In the genomic region with DNA sequence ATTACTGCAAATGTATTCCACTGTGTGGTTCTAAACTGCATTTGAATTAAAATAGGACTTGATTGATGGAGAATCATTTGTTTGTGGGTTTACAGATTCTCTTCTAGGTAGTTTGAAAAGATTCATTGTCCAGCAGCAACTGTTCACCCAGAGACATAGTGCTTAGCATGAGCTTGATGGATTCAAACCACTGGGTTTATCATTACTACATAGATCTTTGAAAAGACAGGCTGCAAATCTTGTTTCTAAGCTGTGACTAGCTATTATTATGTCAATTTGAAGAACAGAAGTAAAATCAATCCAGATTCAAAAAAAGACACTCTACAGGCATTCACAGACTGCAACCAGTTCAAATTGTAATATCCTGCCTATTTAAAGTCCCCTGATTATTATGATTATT, we compare ENCODE assay signal across 14 cellular contexts. TPM values are rescaled to one million over a fixed set of nuclear protein-coding genes. Genes with fewer than 3 reads are reported as not detected.
DNase-seq lines count a peak whose midpoint lies in the region; ATAC-seq and TF ChIP-seq lines count a peak whose summit lies in the region.
"Had no signal": no experiment of that assay in that cellular context is flagged by ENCODE, and none has a peak within 500 bp of the region (broad histone marks: within the 10 kb centered on the region; RNA-seq: fewer than 3 reads in every experiment).

No MANE protein-coding gene starts in this region.

- H3K4me3 Mint-ChIP-seq in CD8-positive, alpha-beta T cell = peak overlapping the region; percentile 29
- no peak overlapping the region for H3K4me3 Mint-ChIP-seq in central memory CD8-positive, alpha-beta T cell
- H3K4me3 Mint-ChIP-seq: dendritic cell treated with granulocyte-macrophage colony-stimulating factor and Interleukin-4, amounts not matched to agents 40 ng/mL and 50 ng/mL, for 4 days had no signal

- H3K4me1 ChIP-seq in CD8-positive, alpha-beta T cell (ENCODE audit: insufficient read depth, low read length) = peaks cover 84% of the 10 kb centered on the region
- H3K4me1 ChIP-seq in KMS-11 (ENCODE audit: low read depth, poor library complexity, severe bottlenecking) (peaks cover 100% of the 10 kb centered on the region), osteoblast (ENCODE audit: insufficient read depth, low read length) (peaks cover 71% of the 10 kb centered on the region)

- TF ChIP-seq CTCF in CD8-positive, alpha-beta T cell (IDR thresholded peaks at IDR 0.05) = no peak
- TF ChIP-seq CTCF in KMS-11 (conservative IDR thresholded peaks at IDR 0.05; ENCODE audit: low read depth, low read length) = no peak
- no peak for TF ChIP-seq CTCF in osteoblast (IDR thresholded peaks at IDR 0.05; ENCODE audit: extremely low read depth, low read depth, low read length)
- TF ChIP-seq CTCF in lower leg skin (IDR thresholded peaks at IDR 0.05) = no peak

- H3K4me1 Mint-ChIP-seq in CD8-positive, alpha-beta T cell (ENCODE audit: low read depth) = peaks cover 83% of the 10 kb centered on the region
- peaks cover 78% of the 10 kb centered on the region for H3K4me1 Mint-ChIP-seq in central memory CD8-positive, alpha-beta T cell

- CTCF ChIA-PET in CD8-positive, alpha-beta T cell (lab: Charles Lee) = interaction anchor here (0.8 to 2.8 kb wide), 4 partner anchors 8 to 135 kb away, joined by 3 to 9 read pairs (median 6); no protein-coding TSS in a partner anchor

- H3K36me3 Mint-ChIP-seq in CD8-positive, alpha-beta T cell = peaks cover 63% of the 10 kb centered on the region
- peaks cover 31% of the 10 kb centered on the region for H3K36me3 Mint-ChIP-seq in central memory CD8-positive, alpha-beta T cell (ENCODE audit: insufficient read depth)

- no peaks in the 10 kb centered on the region for H3K9me3 Mint-ChIP-seq in CD8-positive, alpha-beta T cell
- no peaks in the 10 kb centered on the region for H3K9me3 Mint-ChIP-seq in central memory CD8-positive, alpha-beta T cell
- H3K9me3 Mint-ChIP-seq: dendritic cell treated with granulocyte-macrophage colony-stimulating factor and Interleukin-4, amounts not matched to agents 40 ng/mL and 50 ng/mL, for 4 days had no signal

- H4K20me1 ChIP-seq in KMS-11 (ENCODE audit: insufficient read depth) (peaks cover 50% of the 10 kb centered on the region), osteoblast (ENCODE audit: insufficient read depth, low read length) (peaks cover 45% of the 10 kb centered on the region)

- POLR2A ChIA-PET in CD8-positive, alpha-beta T cell (lab: Charles Lee) = interaction anchor here (0.6 to 2.5 kb wide), 4 partner anchors 14 to 44 kb away, joined by 3 to 9 read pairs (median 4); no protein-coding TSS in a partner anchor

- H3K9ac ChIP-seq in KMS-11 = no peak overlapping the region

- H2AFZ ChIP-seq in KMS-11 (ENCODE audit: low read depth) = no peak overlapping the region
- H2AFZ ChIP-seq in osteoblast (ENCODE audit: low read length) = no peak overlapping the region

- no peak for DNase-seq in CD8-positive, alpha-beta T cell
- DNase-seq in central memory CD8-positive, alpha-beta T cell (ENCODE audit: low spot score in 2 of 2) = no peak
- DNase-seq in osteoblast (ENCODE audit: insufficient read length, low spot score, missing footprints) = no peak
- DNase-seq in lower leg skin (ENCODE audit: low spot score in 2 of 2) = no peak
- DNase-seq: activated effector memory CD4-positive, alpha-beta T cell treated with anti-CD3 and anti-CD28 coated beads, Interleukin-2, amount 50 U/mL, for 16 hours; KBM-7; left ventricle myocardium superior; NCI-H2171; right lobe of liver had no signal

- H3K27ac Mint-ChIP-seq in CD8-positive, alpha-beta T cell = peak overlapping the region; percentile 58
- peak overlapping the region; percentile 44 for H3K27ac Mint-ChIP-seq in central memory CD8-positive, alpha-beta T cell (ENCODE audit: low read depth)
- H3K27ac Mint-ChIP-seq: dendritic cell treated with granulocyte-macrophage colony-stimulating factor and Interleukin-4, amounts not matched to agents 40 ng/mL and 50 ng/mL, for 4 days had no signal

- intact Hi-C loops in CD8-positive, alpha-beta T cell (cut with DNase I, micrococcal nuclease) = loop anchor here in 1 of 2 experiments (5.0 to 10.0 kb wide), 3 partner anchors 36 to 244 kb away; no protein-coding TSS in a partner anchor
- intact Hi-C loops in lower leg skin (cut with DNase I; ENCODE audit: low total_unique reads) = no loop called here

- H3K36me3 ChIP-seq in CD8-positive, alpha-beta T cell (ENCODE audit: insufficient read depth, low read length) = no peaks in the 10 kb centered on the region
- H3K36me3 ChIP-seq in KMS-11 (ENCODE audit: insufficient read depth) (no peaks in the 10 kb centered on the region; the same call in 1 of the 2 replicates), osteoblast (ENCODE audit: insufficient read depth, low read length) (peaks cover 8% of the 10 kb centered on the region)
- H3K36me3 ChIP-seq: right lobe of liver had no signal

- no peak overlapping the region for H3K27ac ChIP-seq in CD8-positive, alpha-beta T cell (ENCODE audit: low read depth, low read length)
- H3K27ac ChIP-seq in KMS-11 (peak overlapping the region; percentile 80), osteoblast (ENCODE audit: low read depth, low read length) (peak overlapping the region; percentile 87)

- H3K27me3 ChIP-seq in CD8-positive, alpha-beta T cell (ENCODE audit: insufficient read depth, low read length) = no peaks in the 10 kb centered on the region
- H3K27me3 ChIP-seq in KMS-11 (ENCODE audit: insufficient read depth, low read depth) (no peaks in the 10 kb centered on the region), osteoblast (ENCODE audit: insufficient read depth, low read length) (no peaks in the 10 kb centered on the region)
- H3K27me3 ChIP-seq: right lobe of liver had no signal

- peak overlapping the region; percentile 89; the same call in 1 of the 2 replicates for H3K4me2 ChIP-seq in KMS-11
- peak overlapping the region; percentile 18 for H3K4me2 ChIP-seq in osteoblast (ENCODE audit: insufficient read depth, low read length)

- ATAC-seq in CD8-positive, alpha-beta T cell = no peak
- no peak for ATAC-seq in central memory CD8-positive, alpha-beta T cell (replicated peaks; ENCODE audit: extremely low read depth, poor library complexity, severe bottlenecking)
- ATAC-seq in HG03095 (IDR thresholded peaks at IDR 0.05; ENCODE audit: unreplicated experiment) (no peak), HG03520 (IDR thresholded peaks at IDR 0.05; ENCODE audit: unreplicated experiment) (no peak), HG02870 (IDR thresholded peaks at IDR 0.05; ENCODE audit: unreplicated experiment) (no peak)
- ATAC-seq: left ventricle myocardium superior, right lobe of liver had no signal

- no peaks in the 10 kb centered on the region for H3K9me3 ChIP-seq in CD8-positive, alpha-beta T cell (ENCODE audit: low read length)
- no peaks in the 10 kb centered on the region for H3K9me3 ChIP-seq in osteoblast (ENCODE audit: low read depth, low read length)
- H3K9me3 ChIP-seq: right lobe of liver had no signal

- no peak overlapping the region for H3K4me3 ChIP-seq in CD8-positive, alpha-beta T cell (ENCODE audit: low read depth, low read length)
- H3K4me3 ChIP-seq in KMS-11 (IDR thresholded peaks at IDR 0.05; ENCODE audit: insufficient read depth, low read depth, low read length) (no peak overlapping the region), osteoblast (ENCODE audit: insufficient read depth, low read length) (no peak overlapping the region), lower leg skin (ENCODE audit: low read depth, poor library complexity, severe bottlenecking) (no peak overlapping the region)
- H3K4me3 ChIP-seq: right lobe of liver had no signal

- no peaks in the 10 kb centered on the region for H3K27me3 Mint-ChIP-seq in CD8-positive, alpha-beta T cell (ENCODE audit: low read depth)
- no peaks in the 10 kb centered on the region for H3K27me3 Mint-ChIP-seq in central memory CD8-positive, alpha-beta T cell
- H3K27me3 Mint-ChIP-seq: dendritic cell treated with granulocyte-macrophage colony-stimulating factor and Interleukin-4, amounts not matched to agents 40 ng/mL and 50 ng/mL, for 4 days had no signal

- H3K79me2 ChIP-seq in KMS-11 (ENCODE audit: insufficient read depth, low read depth) (peaks cover 100% of the 10 kb centered on the region), osteoblast (ENCODE audit: insufficient read depth, low read length) (peaks cover 93% of the 10 kb centered on the region)

- no peak for TF ChIP-seq POLR2A in lower leg skin (IDR thresholded peaks at IDR 0.05)

RNA-seq across cellular contexts. Expression of a gene that starts 49.8 kb away (rescaled TPM):
- total RNA-seq in CD8-positive, alpha-beta T cell = 100 to 1,000 TPM; 515 to 529 TPM
- total RNA-seq in osteoblast (483 and 545 TPM in 2 replicates), lower leg skin (100 to 1,000 TPM; 152 to 286 (median 228) TPM)
